Comparison of ENCODE assay signal across 8 cellular contexts in genomic region chr4:3949916-3950315, GRCh38.
DNase-seq lines count a peak whose midpoint lies in the region; ATAC-seq and TF ChIP-seq lines count a peak whose summit lies in the region.
"Not testable (repeated sequence)": the region's sequence is repeated elsewhere in the genome, so short reads cannot be mapped to it uniquely, and the experiment has no call there.

No MANE protein-coding gene starts in this region.

- in situ Hi-C loops in astrocyte of the spinal cord (cut with HindIII; ENCODE audit: low sequenced_read_pairs); gastrocnemius medialis (cut with MboI; ENCODE audit: low sequenced_read_pairs in 4 of 4): not testable (repeated sequence)

- not testable (repeated sequence) for H3K27me3 ChIP-seq in gastrocnemius medialis

- ATAC-seq in gastrocnemius medialis: not testable (repeated sequence)

- H3K4me1 ChIP-seq in gastrocnemius medialis: not testable (repeated sequence)

- not testable (repeated sequence) for H3K4me3 ChIP-seq in GM12875 (ENCODE audit: low read depth, low read length); astrocyte of the spinal cord (ENCODE audit: low read depth, low read length); fibroblast of pulmonary artery (replicated peaks; ENCODE audit: low read depth, low read length); gastrocnemius medialis

- H3K27ac ChIP-seq in gastrocnemius medialis: not testable (repeated sequence)

- intact Hi-C loops in gastrocnemius medialis (cut with DNase I; ENCODE audit: low total_unique reads): not testable (repeated sequence)

- H3K9me3 ChIP-seq in gastrocnemius medialis: not testable (repeated sequence)

- H3K36me3 ChIP-seq in gastrocnemius medialis: not testable (repeated sequence)

- TF ChIP-seq CTCF in GM12875 (IDR thresholded peaks at IDR 0.05; ENCODE audit: borderline replicate concordance, insufficient read depth, low read depth, low read length): peak; percentile 16; the same call in 1 of the 2 replicates
- peak; percentile 60 for TF ChIP-seq CTCF in astrocyte of the spinal cord (IDR thresholded peaks at IDR 0.05; ENCODE audit: low read depth, low read length)
- TF ChIP-seq CTCF in fibroblast of pulmonary artery (IDR thresholded peaks at IDR 0.05; ENCODE audit: low read length, missing control alignments): peak; percentile 50
- TF ChIP-seq CTCF in gastrocnemius medialis (IDR thresholded peaks at IDR 0.05 in 4 of 5, conservative IDR thresholded peaks at IDR 0.05 in 1 of 5): peak in 3 of 5 experiments; percentile 10 to 35 (median 23)

- peak; percentile 18 to 29 for DNase-seq in AML-193 (lab: John Stamatoyannopoulos, UW)
- peak; percentile 25 for DNase-seq in NAMALWA (ENCODE audit: low spot score)
- peak; percentile 59 for DNase-seq in SW480 (ENCODE audit: low spot score)
- peak; percentile 28 for DNase-seq in astrocyte of the spinal cord (ENCODE audit: low read depth, low spot score)
- DNase-seq in fibroblast of pulmonary artery (ENCODE audit: low read depth): peak; percentile 57
- DNase-seq in left kidney (ENCODE audit: low read depth, low spot score): peak; percentile 71
- not testable (repeated sequence) for DNase-seq in gastrocnemius medialis

- TF ChIP-seq POLR2A in gastrocnemius medialis (IDR thresholded peaks at IDR 0.05): not testable (repeated sequence)
